In the genomic region with DNA sequence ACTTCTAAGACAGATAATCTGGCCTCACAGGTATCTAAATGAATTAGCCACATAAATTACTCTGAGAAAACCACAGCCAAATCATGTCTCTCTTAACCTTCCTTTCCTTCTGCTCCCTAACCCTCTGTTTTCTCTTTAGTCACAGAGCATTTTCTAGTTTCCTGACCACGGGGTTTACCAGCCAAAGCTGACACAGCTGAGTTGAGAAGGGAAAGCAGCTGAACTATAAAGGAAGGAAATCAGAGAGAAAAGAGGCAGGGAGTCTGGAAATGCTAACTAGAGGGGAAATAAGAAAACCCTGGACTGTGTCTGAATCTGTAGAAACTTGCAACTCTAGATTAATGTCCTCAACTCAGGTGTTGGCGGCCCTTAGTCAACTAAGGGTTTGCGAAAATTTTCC, we compare ENCODE assay signal across 1 cellular context.
TF ChIP-seq lines count a peak whose summit lies in the region.

No MANE protein-coding gene starts in this region.

TF ChIP-seq in GM23338, 12 proteins besides CTCF, POLR2A, EP300 and RAD21 (continued from another document):
- TF ChIP-seq, protein P1, sequence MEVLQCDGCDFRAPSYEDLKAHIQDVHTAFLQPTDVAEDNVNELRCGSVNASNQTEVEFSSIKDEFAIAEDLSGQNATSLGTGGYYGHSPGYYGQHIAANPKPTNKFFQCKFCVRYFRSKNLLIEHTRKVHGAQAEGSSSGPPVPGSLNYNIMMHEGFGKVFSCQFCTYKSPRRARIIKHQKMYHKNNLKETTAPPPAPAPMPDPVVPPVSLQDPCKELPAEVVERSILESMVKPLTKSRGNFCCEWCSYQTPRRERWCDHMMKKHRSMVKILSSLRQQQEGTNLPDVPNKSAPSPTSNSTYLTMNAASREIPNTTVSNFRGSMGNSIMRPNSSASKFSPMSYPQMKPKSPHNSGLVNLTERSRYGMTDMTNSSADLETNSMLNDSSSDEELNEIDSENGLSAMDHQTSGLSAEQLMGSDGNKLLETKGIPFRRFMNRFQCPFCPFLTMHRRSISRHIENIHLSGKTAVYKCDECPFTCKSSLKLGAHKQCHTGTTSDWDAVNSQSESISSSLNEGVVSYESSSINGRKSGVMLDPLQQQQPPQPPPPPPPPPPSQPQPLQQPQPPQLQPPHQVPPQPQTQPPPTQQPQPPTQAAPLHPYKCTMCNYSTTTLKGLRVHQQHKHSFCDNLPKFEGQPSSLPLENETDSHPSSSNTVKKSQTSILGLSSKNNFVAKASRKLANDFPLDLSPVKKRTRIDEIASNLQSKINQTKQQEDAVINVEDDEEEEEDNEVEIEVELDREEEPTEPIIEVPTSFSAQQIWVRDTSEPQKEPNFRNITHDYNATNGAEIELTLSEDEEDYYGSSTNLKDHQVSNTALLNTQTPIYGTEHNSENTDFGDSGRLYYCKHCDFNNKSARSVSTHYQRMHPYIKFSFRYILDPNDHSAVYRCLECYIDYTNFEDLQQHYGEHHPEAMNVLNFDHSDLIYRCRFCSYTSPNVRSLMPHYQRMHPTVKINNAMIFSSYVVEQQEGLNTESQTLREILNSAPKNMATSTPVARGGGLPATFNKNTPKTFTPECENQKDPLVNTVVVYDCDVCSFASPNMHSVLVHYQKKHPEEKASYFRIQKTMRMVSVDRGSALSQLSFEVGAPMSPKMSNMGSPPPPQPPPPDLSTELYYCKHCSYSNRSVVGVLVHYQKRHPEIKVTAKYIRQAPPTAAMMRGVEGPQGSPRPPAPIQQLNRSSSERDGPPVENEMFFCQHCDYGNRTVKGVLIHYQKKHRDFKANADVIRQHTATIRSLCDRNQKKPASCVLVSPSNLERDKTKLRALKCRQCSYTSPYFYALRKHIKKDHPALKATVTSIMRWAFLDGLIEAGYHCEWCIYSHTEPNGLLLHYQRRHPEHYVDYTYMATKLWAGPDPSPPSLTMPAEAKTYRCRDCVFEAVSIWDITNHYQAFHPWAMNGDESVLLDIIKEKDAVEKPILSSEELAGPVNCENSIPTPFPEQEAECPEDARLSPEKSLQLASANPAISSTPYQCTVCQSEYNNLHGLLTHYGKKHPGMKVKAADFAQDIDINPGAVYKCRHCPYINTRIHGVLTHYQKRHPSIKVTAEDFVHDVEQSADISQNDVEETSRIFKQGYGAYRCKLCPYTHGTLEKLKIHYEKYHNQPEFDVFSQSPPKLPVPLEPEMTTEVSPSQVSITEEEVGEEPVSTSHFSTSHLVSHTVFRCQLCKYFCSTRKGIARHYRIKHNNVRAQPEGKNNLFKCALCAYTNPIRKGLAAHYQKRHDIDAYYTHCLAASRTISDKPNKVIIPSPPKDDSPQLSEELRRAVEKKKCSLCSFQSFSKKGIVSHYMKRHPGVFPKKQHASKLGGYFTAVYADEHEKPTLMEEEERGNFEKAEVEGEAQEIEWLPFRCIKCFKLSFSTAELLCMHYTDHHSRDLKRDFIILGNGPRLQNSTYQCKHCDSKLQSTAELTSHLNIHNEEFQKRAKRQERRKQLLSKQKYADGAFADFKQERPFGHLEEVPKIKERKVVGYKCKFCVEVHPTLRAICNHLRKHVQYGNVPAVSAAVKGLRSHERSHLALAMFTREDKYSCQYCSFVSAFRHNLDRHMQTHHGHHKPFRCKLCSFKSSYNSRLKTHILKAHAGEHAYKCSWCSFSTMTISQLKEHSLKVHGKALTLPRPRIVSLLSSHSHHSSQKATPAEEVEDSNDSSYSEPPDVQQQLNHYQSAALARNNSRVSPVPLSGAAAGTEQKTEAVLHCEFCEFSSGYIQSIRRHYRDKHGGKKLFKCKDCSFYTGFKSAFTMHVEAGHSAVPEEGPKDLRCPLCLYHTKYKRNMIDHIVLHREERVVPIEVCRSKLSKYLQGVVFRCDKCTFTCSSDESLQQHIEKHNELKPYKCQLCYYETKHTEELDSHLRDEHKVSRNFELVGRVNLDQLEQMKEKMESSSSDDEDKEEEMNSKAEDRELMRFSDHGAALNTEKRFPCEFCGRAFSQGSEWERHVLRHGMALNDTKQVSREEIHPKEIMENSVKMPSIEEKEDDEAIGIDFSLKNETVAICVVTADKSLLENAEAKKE (CRISPR knock-in tag; IDR thresholded peaks at IDR 0.05) = no peak
- TF ChIP-seq ZNF114 (CRISPR knock-in tag; IDR thresholded peaks at IDR 0.05) (no peak), NANOG (IDR thresholded peaks at IDR 0.05; ENCODE audit: borderline replicate concordance) (no peak), EZH2phosphoT487 (IDR thresholded peaks at IDR 0.05; ENCODE audit: unreplicated experiment) (no peak), JUNB (IDR thresholded peaks at IDR 0.05; ENCODE audit: unreplicated experiment) (no peak)
